13 cellular contexts compared by ENCODE assay signal in the genomic region with DNA sequence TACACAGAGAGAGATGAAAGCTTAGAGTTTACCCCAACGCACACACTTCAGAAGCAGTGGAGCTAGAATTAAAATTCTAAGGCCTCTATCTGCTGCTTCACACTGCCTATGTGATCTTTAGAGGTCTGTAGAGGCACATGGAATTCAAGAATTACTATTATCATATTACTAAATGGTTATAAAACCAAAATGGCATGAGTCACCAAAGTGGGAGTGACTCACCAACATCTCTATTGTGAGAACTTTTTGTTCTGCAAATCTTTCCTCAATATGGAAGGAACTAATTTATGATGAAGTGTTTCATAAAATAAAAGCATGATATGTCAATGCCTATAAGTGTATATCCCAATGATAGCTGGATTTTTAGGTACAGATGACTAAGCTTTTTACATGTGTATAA. TPM values are rescaled to one million over a fixed set of nuclear protein-coding genes. Genes with fewer than 3 reads are reported as not detected.
DNase-seq lines count a peak whose midpoint lies in the region; ATAC-seq, FAIRE-seq and TF ChIP-seq lines count a peak whose summit lies in the region.
"Had no signal": no experiment of that assay in that cellular context is flagged by ENCODE, and none has a peak within 500 bp of the region (broad histone marks: within the 10 kb centered on the region; RNA-seq: fewer than 3 reads in every experiment).

No MANE protein-coding gene starts in this region.

- POLR2A ChIA-PET in HepG2 (lab: Yijun Ruan, JAX): no interaction called here

- TF ChIP-seq POLR2A in HepG2 (IDR thresholded peaks at IDR 0.05; ENCODE audit: insufficient read depth in 1 of 2, low read depth in 2 of 2, low read length in 2 of 2) (no peak), right lobe of liver (IDR thresholded peaks at IDR 0.05) (no peak), uterus (IDR thresholded peaks at IDR 0.05) (no peak)

- in situ Hi-C loops in HepG2 (cut with HindIII; ENCODE audit: extremely low pct_ligation_motif_present, low pct_unique_long_range_greater_than_20kb): no loop called here

- no peaks in the 10 kb centered on the region for H3K79me2 ChIP-seq in HepG2 (ENCODE audit: insufficient read depth, low read length)

- H3K27ac ChIP-seq in HepG2 (ENCODE audit: extremely low read length, insufficient read depth, low read length) (no peak overlapping the region), right lobe of liver (no peak overlapping the region), lower lobe of right lung (no peak overlapping the region), uterus (no peak overlapping the region)

- DNase-seq in HepG2 (ENCODE audit: low spot score) (no peak), right lobe of liver (no peak), RKO (ENCODE audit: low spot score) (peak; percentile 64), fibroblast of gingiva (ENCODE audit: low read depth) (peak; percentile 55), urothelium cell line (ENCODE audit: low spot score) (peak; percentile 42), lower lobe of right lung (no peak), NCI-H146 treated with DMSO at 0.1 percent for 48 hours (lab: John Stamatoyannopoulos, UW; ENCODE audit: unreplicated experiment) (no peak), uterus (no peak)
- DNase-seq: activated gamma-delta T cell, erythroblast, substantia nigra had no signal

- ATAC-seq in HepG2 (no peak), right lobe of liver (no peak), lower lobe of right lung (no peak)

- H3K4me3 ChIP-seq in HepG2 (replicated peaks in 1 of 3; ENCODE audit: insufficient read depth in 1 of 3, low read depth in 2 of 3, low read length in 3 of 3) (no peak overlapping the region), right lobe of liver (no peak overlapping the region), lower lobe of right lung (no peak overlapping the region), uterus (no peak overlapping the region)

- CTCF ChIA-PET in HepG2 (lab: Yijun Ruan, JAX; ENCODE audit: low intra/inter-chr PET ratio, low total read pairs): no interaction called here

- FAIRE-seq in HepG2 (lab: Jason Lieb, UNC) (no peak), urothelium cell line (lab: Jason Lieb, UNC) (no peak)

- H2AFZ ChIP-seq in HepG2 (ENCODE audit: low read length): no peak overlapping the region

- TF ChIP-seq RAD21 in HepG2 (CRISPR knock-in tag; IDR thresholded peaks at IDR 0.05): no peak

- H3K36me3 ChIP-seq in HepG2 (replicated peaks in 1 of 2; ENCODE audit: control insufficient read depth in 1 of 2, insufficient read depth in 2 of 2, low read length in 2 of 2) (no peaks in the 10 kb centered on the region), right lobe of liver (no peaks in the 10 kb centered on the region), lower lobe of right lung (no peaks in the 10 kb centered on the region), uterus (no peaks in the 10 kb centered on the region)

- TF ChIP-seq EP300 in HepG2 (IDR thresholded peaks at IDR 0.05; ENCODE audit: low read depth in 2 of 2, low read length in 2 of 2) (no peak), HepG2 (CRISPR knock-in tag; IDR thresholded peaks at IDR 0.05; ENCODE audit: borderline replicate concordance) (no peak)

- no peaks in the 10 kb centered on the region for H3K9me3 ChIP-seq in HepG2 (ENCODE audit: low read length)
- H3K9me3 ChIP-seq in right lobe of liver: no peaks in the 10 kb centered on the region
- no peaks in the 10 kb centered on the region for H3K9me3 ChIP-seq in lower lobe of right lung
- H3K9me3 ChIP-seq in uterus: no peaks in the 10 kb centered on the region

- H3K27me3 ChIP-seq in HepG2 (ENCODE audit: control insufficient read depth in 1 of 2, insufficient read depth in 2 of 2, low read length in 2 of 2) (peaks cover 1 to 4% of the 10 kb centered on the region in 2 experiments; a peak in 1 of 5 replicates), right lobe of liver (no peaks in the 10 kb centered on the region), lower lobe of right lung (ENCODE audit: low read depth) (no peaks in the 10 kb centered on the region), uterus (no peaks in the 10 kb centered on the region)

- H3K9ac ChIP-seq in HepG2 (ENCODE audit: insufficient read depth, low read depth, low read length): no peak overlapping the region

- no peak for TF ChIP-seq CTCF in HepG2 (CRISPR knock-in tag; IDR thresholded peaks at IDR 0.05)
- no peak for TF ChIP-seq CTCF in right lobe of liver (IDR thresholded peaks at IDR 0.05)
- no peak for TF ChIP-seq CTCF in lower lobe of right lung (IDR thresholded peaks at IDR 0.05)
- no peak for TF ChIP-seq CTCF in uterus (IDR thresholded peaks at IDR 0.05)

- BruUV-seq in HepG2 (replicated peaks; lab: Mats Ljungman, UMichigan): no TSS peak

- whole genome bisulfite sequencing in HepG2 (ENCODE audit: low lambda C conversion rate): 0% methylated on average over 1 of the region's 1 CpG
- 78% methylated on average over 1 of the region's 1 CpG for whole genome bisulfite sequencing in right lobe of liver (ENCODE audit: insufficient coverage, low coverage, low lambda C conversion rate, missing lambda C conversion rate)

- H3K4me2 ChIP-seq in HepG2 (ENCODE audit: low read depth, low read length): no peak overlapping the region

- H3K4me1 ChIP-seq in HepG2 (ENCODE audit: insufficient read depth, low read length): no peaks in the 10 kb centered on the region
- H3K4me1 ChIP-seq in right lobe of liver: no peaks in the 10 kb centered on the region
- H3K4me1 ChIP-seq in lower lobe of right lung: no peaks in the 10 kb centered on the region
- H3K4me1 ChIP-seq in uterus: no peaks in the 10 kb centered on the region

- intact Hi-C loops in HepG2 (cut with micrococcal nuclease; ENCODE audit: unreplicated experiment) (loop anchor here (5.0 kb wide), 1 partner anchor 407 kb away; no protein-coding TSS in a partner anchor), right lobe of liver (cut with DNase I) (no loop called here), lower lobe of right lung (cut with DNase I) (no loop called here), uterus (cut with DNase I; ENCODE audit: low total_unique reads) (no loop called here)

- no peaks in the 10 kb centered on the region for H4K20me1 ChIP-seq in HepG2 (ENCODE audit: insufficient read depth, low read length)

TF ChIP-seq in HepG2, 621 proteins besides CTCF, POLR2A, EP300 and RAD21:
- TF ChIP-seq CREB1 (IDR thresholded peaks at IDR 0.05) (0 out of 2 replicates have a peak, but pooled peaks have one; percentile 25), CREB1 (CRISPR knock-in tag; IDR thresholded peaks at IDR 0.05) (no peak), RORA (CRISPR knock-in tag; IDR thresholded peaks at IDR 0.05) (no peak)
TF ChIP-seq in HepG2: peak in this region for 1.

RNA-seq across cellular contexts. Expression of gene TMEM244, which starts 28.5 kb away (rescaled TPM):
- total RNA-seq in HepG2 (2016; rRNA removed; fragmentation: Illumina TruSeq; extraction: Trizol) (not detected in 2 replicates), right lobe of liver (not detected), lower lobe of right lung (not detected), uterus (not detected)
- total RNA-seq in HepG2 (2016; cell fraction: cytosol; rRNA removed; fragmentation: Illumina TruSeq; extraction: Trizol; ENCODE audit: low read depth): not detected in 2 replicates
- not detected in 2 replicates for total RNA-seq in HepG2 (2016; cell fraction: insoluble cytoplasmic fraction; rRNA removed; fragmentation: Illumina TruSeq; extraction: Trizol)
- total RNA-seq in HepG2 (2016; cell fraction: membrane; rRNA removed; fragmentation: Illumina TruSeq; extraction: Trizol): not detected in 2 replicates
- total RNA-seq in HepG2 (2016; cell fraction: nucleus; rRNA removed; fragmentation: Illumina TruSeq; extraction: Trizol): not detected in 2 replicates
- polyA plus RNA-seq in HepG2 (2011; rRNA removed): not detected in 2 replicates
- polyA plus RNA-seq in HepG2 (2011; cell fraction: cytosol; rRNA removed): not detected in 2 replicates
- polyA plus RNA-seq in HepG2 (2011; cell fraction: nucleus; rRNA removed): not detected in 2 replicates
- polyA plus RNA-seq in HepG2 (2012): not detected in 2 replicates
- polyA plus RNA-seq in HepG2 (2016; cell fraction: cytosol; fragmentation: Illumina TruSeq; extraction: Trizol; ENCODE audit: low read depth): not detected in 2 replicates
- polyA plus RNA-seq in HepG2 (2016; cell fraction: insoluble cytoplasmic fraction; fragmentation: Illumina TruSeq; extraction: Trizol; ENCODE audit: low read depth): not detected in 2 replicates
- polyA plus RNA-seq in HepG2 (2016; cell fraction: membrane; fragmentation: Illumina TruSeq; extraction: Trizol; ENCODE audit: low read depth): not detected in 2 replicates
- not detected in 2 replicates for polyA plus RNA-seq in HepG2 (2016; cell fraction: nucleus; fragmentation: Illumina TruSeq; extraction: Trizol; ENCODE audit: insufficient read depth, low read depth)
- not detected in 2 replicates for polyA minus RNA-seq in HepG2 (2011; rRNA and poly(A)+ RNA removed; ENCODE audit: low replicate concordance)
- not detected in 2 replicates for polyA minus RNA-seq in HepG2 (2011; cell fraction: cytosol; rRNA and poly(A)+ RNA removed)
- not detected in 2 replicates for polyA minus RNA-seq in HepG2 (2011; cell fraction: nucleus; rRNA and poly(A)+ RNA removed)
- total RNA-seq: HT-29, NCI-H460 had no signal

Comparison
In these comparisons a context has a peak if more than half of its experiments do, and no peak if none do; other contexts are left out.
1. DNase-seq: peak in RKO (single experiment), fibroblast of gingiva (single experiment) and urothelium cell line (single experiment); none in HepG2 (single experiment), right lobe of liver (0 of 3), lower lobe of right lung (single experiment), NCI-H146 treated with DMSO at 0.1 percent for 48 hours (single experiment) and uterus (0 of 2).